In the genomic region with DNA sequence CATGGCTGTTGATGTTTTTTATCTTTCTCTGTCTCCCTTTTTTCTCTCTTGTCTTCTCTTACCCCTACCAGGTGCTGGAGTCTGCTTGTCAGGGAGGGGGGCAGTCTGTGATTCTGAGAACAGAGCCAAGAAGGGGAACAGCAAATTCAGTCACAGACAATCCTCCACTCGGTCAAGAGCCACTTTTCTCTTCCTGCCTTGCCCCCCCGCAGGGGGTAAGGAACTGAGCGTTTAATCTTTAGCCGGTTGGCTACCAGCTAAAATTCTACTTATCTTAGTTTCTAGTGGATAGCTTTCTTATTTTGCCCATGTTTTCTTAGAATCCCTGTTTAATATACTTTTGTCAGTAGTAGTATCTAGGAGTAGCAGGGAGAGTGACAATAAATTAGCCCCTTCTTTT, we compare ENCODE assay signal across 10 cellular contexts. TPM values are rescaled to one million over a fixed set of nuclear protein-coding genes. Genes with fewer than 3 reads are reported as not detected.
DNase-seq lines count a peak whose midpoint lies in the region; ATAC-seq and TF ChIP-seq lines count a peak whose summit lies in the region.
"Had no signal": no experiment of that assay in that cellular context is flagged by ENCODE, and none has a peak within 500 bp of the region (broad histone marks: within the 10 kb centered on the region; RNA-seq: fewer than 3 reads in every experiment).

No MANE protein-coding gene starts in this region.

- no peak for ATAC-seq in activated CD8-positive, alpha-beta memory T cell treated with anti-CD3 and anti-CD28 coated beads, Interleukin-2, amount 10 ng/mL, durations not matched to agents 7 days and 5 days
- ATAC-seq: pancreas had no signal

- peaks cover 42% of the 10 kb centered on the region for H3K27me3 Mint-ChIP-seq in activated CD8-positive, alpha-beta memory T cell treated with anti-CD3 and anti-CD28 coated beads, Interleukin-2, amount 10 ng/mL, durations not matched to agents 7 days and 5 days
- peaks cover 39% of the 10 kb centered on the region for H3K27me3 Mint-ChIP-seq in activated CD4-positive, alpha-beta memory T cell treated with anti-CD3 and anti-CD28 coated beads, Interleukin-2, amount 10 ng/mL, durations not matched to agents 7 days and 5 days

- H3K27ac Mint-ChIP-seq in activated CD8-positive, alpha-beta memory T cell treated with anti-CD3 and anti-CD28 coated beads, Interleukin-2, amount 10 ng/mL, durations not matched to agents 7 days and 5 days: no peak overlapping the region
- H3K27ac Mint-ChIP-seq in activated CD4-positive, alpha-beta memory T cell treated with anti-CD3 and anti-CD28 coated beads, Interleukin-2, amount 10 ng/mL, durations not matched to agents 7 days and 5 days: no peak overlapping the region

- POLR2A ChIA-PET in activated CD4-positive, alpha-beta memory T cell treated with anti-CD3 and anti-CD28 coated beads, Interleukin-2, amount 10 ng/mL, durations not matched to agents 7 days and 5 days (lab: Charles Lee): no interaction called here

- H3K9me3 ChIP-seq in iPS-18a (ENCODE audit: control insufficient read depth, low read depth, low read length): no peaks in the 10 kb centered on the region
- H3K9me3 ChIP-seq in stomach: no peaks in the 10 kb centered on the region
- no peaks in the 10 kb centered on the region for H3K9me3 ChIP-seq in prostate gland
- H3K9me3 ChIP-seq: pancreas had no signal

- no peak for TF ChIP-seq POLR2A in stomach (IDR thresholded peaks at IDR 0.05)
- no peak for TF ChIP-seq POLR2A in prostate gland (IDR thresholded peaks at IDR 0.05)

- H3K36me3 Mint-ChIP-seq in activated CD8-positive, alpha-beta memory T cell treated with anti-CD3 and anti-CD28 coated beads, Interleukin-2, amount 10 ng/mL, durations not matched to agents 7 days and 5 days: no peaks in the 10 kb centered on the region
- no peaks in the 10 kb centered on the region for H3K36me3 Mint-ChIP-seq in activated CD4-positive, alpha-beta memory T cell treated with anti-CD3 and anti-CD28 coated beads, Interleukin-2, amount 10 ng/mL, durations not matched to agents 7 days and 5 days (ENCODE audit: low read depth)

- H3K27me3 ChIP-seq in iPS-18a (ENCODE audit: control insufficient read depth, insufficient read depth, low read length) (no peaks in the 10 kb centered on the region), stomach (no peaks in the 10 kb centered on the region), prostate gland (replicated peaks; ENCODE audit: insufficient read depth) (no peaks in the 10 kb centered on the region)
- H3K27me3 ChIP-seq: pancreas had no signal

- H3K4me1 ChIP-seq in iPS-18a (ENCODE audit: control insufficient read depth, low read depth, low read length): peaks cover 26% of the 10 kb centered on the region
- H3K4me1 ChIP-seq in stomach: peaks cover 0 to 55% (median 25%) of the 10 kb centered on the region in 4 donors
- no peaks in the 10 kb centered on the region for H3K4me1 ChIP-seq in prostate gland (replicated peaks)

- TF ChIP-seq CTCF in stomach (IDR thresholded peaks at IDR 0.05): no peak
- no peak for TF ChIP-seq CTCF in prostate gland (IDR thresholded peaks at IDR 0.05)

- TF ChIP-seq EP300 in stomach (IDR thresholded peaks at IDR 0.05): no peak

- peak overlapping the region; percentile 19 for H3K4me3 Mint-ChIP-seq in activated CD8-positive, alpha-beta memory T cell treated with anti-CD3 and anti-CD28 coated beads, Interleukin-2, amount 10 ng/mL, durations not matched to agents 7 days and 5 days
- H3K4me3 Mint-ChIP-seq in activated CD4-positive, alpha-beta memory T cell treated with anti-CD3 and anti-CD28 coated beads, Interleukin-2, amount 10 ng/mL, durations not matched to agents 7 days and 5 days: peak overlapping the region; percentile 8

- H3K9ac ChIP-seq in iPS-18a (ENCODE audit: low read length): peak overlapping the region; percentile 83
- H3K9ac ChIP-seq: KMS-11 had no signal

- H3K27ac ChIP-seq in iPS-18a (ENCODE audit: low read length): no peak overlapping the region
- H3K27ac ChIP-seq in stomach: peak overlapping the region in 3 of 5 donors; percentile 29 to 97 (median 40)
- no peak overlapping the region for H3K27ac ChIP-seq in prostate gland
- H3K27ac ChIP-seq: KMS-11, pancreas had no signal

- H3K4me1 Mint-ChIP-seq in activated CD8-positive, alpha-beta memory T cell treated with anti-CD3 and anti-CD28 coated beads, Interleukin-2, amount 10 ng/mL, durations not matched to agents 7 days and 5 days: peaks cover 12% of the 10 kb centered on the region
- H3K4me1 Mint-ChIP-seq in activated CD4-positive, alpha-beta memory T cell treated with anti-CD3 and anti-CD28 coated beads, Interleukin-2, amount 10 ng/mL, durations not matched to agents 7 days and 5 days: peaks cover 14% of the 10 kb centered on the region

- 28 to 61% (median 54%) methylated on average over 4 of the region's 4 CpGs for WGBS in stomach, 5 donors
- 36% methylated on average over 4 of the region's 4 CpGs for WGBS in prostate gland

- intact Hi-C loops in stomach (cut with DNase I; ENCODE audit: low total_unique reads): no loop called here
- intact Hi-C loops in prostate gland (cut with DNase I): loop anchor here (5.0 kb wide), 1 partner anchor 213 kb away; a partner anchor contains a TSS

- CTCF ChIA-PET in activated CD8-positive, alpha-beta memory T cell treated with anti-CD3 and anti-CD28 coated beads, Interleukin-2, amount 10 ng/mL, durations not matched to agents 7 days and 5 days (lab: Charles Lee): no interaction called here
- CTCF ChIA-PET in activated CD4-positive, alpha-beta memory T cell treated with anti-CD3 and anti-CD28 coated beads, Interleukin-2, amount 10 ng/mL, durations not matched to agents 7 days and 5 days (lab: Charles Lee): no interaction called here

- no peak for DNase-seq in activated CD8-positive, alpha-beta memory T cell treated with anti-CD3 and anti-CD28 coated beads, Interleukin-2, amount 10 ng/mL, durations not matched to agents 7 days and 5 days
- no peak for DNase-seq in activated CD8-positive, alpha-beta memory T cell treated with anti-CD3 and anti-CD28 coated beads, Interleukin-2, amount 50 U/mL, for 48 hours
- no peak for DNase-seq in activated CD4-positive, alpha-beta memory T cell treated with anti-CD3 and anti-CD28 coated beads, Interleukin-2, amount 10 ng/mL, durations not matched to agents 7 days and 5 days
- DNase-seq in stomach (no peak), superior temporal gyrus (ENCODE audit: extremely low spot score) (no peak), prostate gland (ENCODE audit: low spot score) (no peak), ureter (ENCODE audit: low spot score) (no peak)
- DNase-seq: pancreas had no signal

- H3K36me3 ChIP-seq in iPS-18a (ENCODE audit: control insufficient read depth, low read depth, low read length): peaks cover 9% of the 10 kb centered on the region
- no peaks in the 10 kb centered on the region for H3K36me3 ChIP-seq in stomach
- H3K36me3 ChIP-seq in prostate gland: no peaks in the 10 kb centered on the region
- H3K36me3 ChIP-seq: pancreas had no signal

- H3K4me3 ChIP-seq in iPS-18a (ENCODE audit: low read length) (peak overlapping the region; percentile 96), stomach (peak overlapping the region in 1 of 4 donors; percentile 7), prostate gland (no peak overlapping the region)

- H3K9me3 Mint-ChIP-seq in activated CD8-positive, alpha-beta memory T cell treated with anti-CD3 and anti-CD28 coated beads, Interleukin-2, amount 10 ng/mL, durations not matched to agents 7 days and 5 days (ENCODE audit: low read depth): no peaks in the 10 kb centered on the region
- H3K9me3 Mint-ChIP-seq in activated CD4-positive, alpha-beta memory T cell treated with anti-CD3 and anti-CD28 coated beads, Interleukin-2, amount 10 ng/mL, durations not matched to agents 7 days and 5 days: no peaks in the 10 kb centered on the region

RNA-seq across cellular contexts. Expression of a gene that starts 1.9 kb away (rescaled TPM):
- total RNA-seq in activated CD8-positive, alpha-beta memory T cell treated with anti-CD3 and anti-CD28 coated beads, Interleukin-2, amount 10 ng/mL, durations not matched to agents 7 days and 5 days: 1 to 10 TPM; 1.1 to 2.1 TPM
- total RNA-seq in activated CD4-positive, alpha-beta memory T cell treated with anti-CD3 and anti-CD28 coated beads, Interleukin-2, amount 10 ng/mL, durations not matched to agents 7 days and 5 days: 1 to 10 TPM; 1.3 to 1.6 TPM
- total RNA-seq in stomach (10 to 100 TPM in 4 of 5 donors, 1 to 10 TPM in 1; 3.2 to 78.0 (median 25.5) TPM), prostate gland (10 to 100 TPM; 14.4 to 72.4 TPM), ureter (43.4 TPM)
- polyA plus RNA-seq in stomach: 10 to 100 TPM; 18.2 to 40.0 (median 22.8) TPM

RNA-seq across cellular contexts. Expression of a gene that starts 37.1 kb away (rescaled TPM):
- not detected for total RNA-seq in activated CD8-positive, alpha-beta memory T cell treated with anti-CD3 and anti-CD28 coated beads, Interleukin-2, amount 10 ng/mL, durations not matched to agents 7 days and 5 days
- total RNA-seq in activated CD4-positive, alpha-beta memory T cell treated with anti-CD3 and anti-CD28 coated beads, Interleukin-2, amount 10 ng/mL, durations not matched to agents 7 days and 5 days: not detected
- 100 to 1,000 TPM in 2 of 5 donors, 10 to 100 TPM in 3; 11.6 to 282 (median 88.7) TPM for total RNA-seq in stomach
- polyA plus RNA-seq in stomach: 10 to 100 TPM; 10.6 to 20.6 (median 16.8) TPM
- 10 to 100 TPM in 1 of 2 donors, 1 to 10 TPM in 1; 2.8 to 13.4 TPM for total RNA-seq in prostate gland
- 17.0 TPM for total RNA-seq in ureter

Comparison
In these comparisons a context has a peak if more than half of its experiments do, and no peak if none do; other contexts are left out.
1. H3K27ac ChIP-seq: peak in stomach (3 of 5); none in iPS-18a (single experiment) and prostate gland (0 of 2).